18 cellular contexts compared by ENCODE assay signal in genomic region chr1:112399456-112399855, GRCh38. TPM values are rescaled to one million over a fixed set of nuclear protein-coding genes. Genes with fewer than 3 reads are reported as not detected.
A peak's percentile ranks its signal among the peaks of the same experiment; 100 is the strongest.
DNase-seq lines count a peak whose midpoint lies in the region; ATAC-seq, FAIRE-seq and TF ChIP-seq lines count a peak whose summit lies in the region.
"Had no signal": no experiment of that assay in that cellular context is flagged by ENCODE, and none has a peak within 500 bp of the region (broad histone marks: within the 10 kb centered on the region; RNA-seq: fewer than 3 reads in every experiment).

No MANE protein-coding gene starts in this region.

- 70 to 73% methylated on average over 4 of the region's 4 CpGs for WGBS in tibial nerve, 2 donors

- H3K4me1 Mint-ChIP-seq in IgD-negative memory B cell (peaks cover 18 to 22% (median 20%) of the 10 kb centered on the region in 3 donors), neural crest cell (peaks cover 69% of the 10 kb centered on the region), Caco-2 (ENCODE audit: low read depth, unreplicated experiment) (peaks cover 20% of the 10 kb centered on the region)
- peaks cover 23% of the 10 kb centered on the region for H3K4me1 Mint-ChIP-seq in central memory CD8-positive, alpha-beta T cell

- H3K27me3 Mint-ChIP-seq in IgD-negative memory B cell (peaks cover 8% of the 10 kb centered on the region), neural crest cell (ENCODE audit: low read depth) (no peaks in the 10 kb centered on the region), Caco-2 (ENCODE audit: insufficient read depth, unreplicated experiment) (no peaks in the 10 kb centered on the region)
- peaks cover 19% of the 10 kb centered on the region for H3K27me3 Mint-ChIP-seq in central memory CD8-positive, alpha-beta T cell

- H3K27me3 ChIP-seq in tibial nerve (no peaks in the 10 kb centered on the region), Caco-2 (replicated peaks; ENCODE audit: control insufficient read depth, insufficient read depth, low read length) (no peaks in the 10 kb centered on the region)
- H3K27me3 ChIP-seq: gastrocnemius medialis, upper lobe of right lung had no signal

- POLR2A ChIA-PET in Caco-2 (lab: Charles Lee): no interaction called here

- H3K9me3 Mint-ChIP-seq in IgD-negative memory B cell (no peaks in the 10 kb centered on the region), neural crest cell (no peaks in the 10 kb centered on the region), Caco-2 (ENCODE audit: unreplicated experiment) (no peaks in the 10 kb centered on the region)
- H3K9me3 Mint-ChIP-seq in central memory CD8-positive, alpha-beta T cell: no peaks in the 10 kb centered on the region
- H3K9me3 Mint-ChIP-seq: activated naive CD4-positive, alpha-beta T cell treated with anti-CD3 and anti-CD28 coated beads, Interleukin-2, amount 10 ng/mL, durations not matched to agents 7 days and 5 days had no signal

- peak; percentile 17 for ATAC-seq in central memory CD8-positive, alpha-beta T cell (replicated peaks; ENCODE audit: extremely low read depth, poor library complexity, severe bottlenecking)
- ATAC-seq: gastrocnemius medialis; stimulated activated naive CD8-positive, alpha-beta T cell treated with anti-CD3 and anti-CD28 coated beads, Interleukin-15, Interleukin-2, amounts not matched to agents 100 U/mL and 50 U/mL, for 24 hours; upper lobe of right lung had no signal

- no peaks in the 10 kb centered on the region for H3K36me3 Mint-ChIP-seq in IgD-negative memory B cell
- H3K36me3 Mint-ChIP-seq in central memory CD8-positive, alpha-beta T cell (ENCODE audit: insufficient read depth): peaks cover 1% of the 10 kb centered on the region
- H3K36me3 Mint-ChIP-seq in neural crest cell (ENCODE audit: low read depth): no peaks in the 10 kb centered on the region
- H3K36me3 Mint-ChIP-seq in Caco-2 (ENCODE audit: insufficient read depth, unreplicated experiment): peaks cover 13% of the 10 kb centered on the region
- H3K36me3 Mint-ChIP-seq: activated naive CD4-positive, alpha-beta T cell treated with anti-CD3 and anti-CD28 coated beads, Interleukin-2, amount 10 ng/mL, durations not matched to agents 7 days and 5 days had no signal

- H3K27ac Mint-ChIP-seq in IgD-negative memory B cell (peak overlapping the region in 2 of 3 donors; percentile 2 to 21), neural crest cell (ENCODE audit: unreplicated experiment) (no peak overlapping the region), Caco-2 (ENCODE audit: unreplicated experiment) (no peak overlapping the region)
- H3K27ac Mint-ChIP-seq in central memory CD8-positive, alpha-beta T cell (ENCODE audit: low read depth): no peak overlapping the region
- H3K27ac Mint-ChIP-seq: activated naive CD4-positive, alpha-beta T cell treated with anti-CD3 and anti-CD28 coated beads, Interleukin-2, amount 10 ng/mL, durations not matched to agents 7 days and 5 days had no signal

- H3K9me3 ChIP-seq in tibial nerve: no peaks in the 10 kb centered on the region
- H3K9me3 ChIP-seq in Caco-2: no peaks in the 10 kb centered on the region
- H3K9me3 ChIP-seq: gastrocnemius medialis, upper lobe of right lung had no signal

- no peaks in the 10 kb centered on the region for H3K36me3 ChIP-seq in tibial nerve
- H3K36me3 ChIP-seq in Caco-2 (ENCODE audit: control insufficient read depth, insufficient read depth, low read length): no peaks in the 10 kb centered on the region
- H3K36me3 ChIP-seq: gastrocnemius medialis, upper lobe of right lung had no signal

- intact Hi-C loops in Caco-2 (cut with micrococcal nuclease; ENCODE audit: unreplicated experiment): loop anchor here (10.0 kb wide), 1 partner anchor 405 kb away; no protein-coding TSS in a partner anchor

- H3K4me3 Mint-ChIP-seq in IgD-negative memory B cell (peak overlapping the region in 1 of 4 donors; percentile 24), neural crest cell (peak overlapping the region; percentile 66), Caco-2 (ENCODE audit: unreplicated experiment) (no peak overlapping the region)
- H3K4me3 Mint-ChIP-seq in central memory CD8-positive, alpha-beta T cell: no peak overlapping the region
- H3K4me3 Mint-ChIP-seq: activated naive CD4-positive, alpha-beta T cell treated with anti-CD3 and anti-CD28 coated beads, Interleukin-2, amount 10 ng/mL, durations not matched to agents 7 days and 5 days had no signal

- H3K4me1 ChIP-seq in tibial nerve: peaks cover 0 to 77% (median 20%) of the 10 kb centered on the region in 4 donors
- H3K4me1 ChIP-seq in Caco-2: peaks cover 25% of the 10 kb centered on the region

- no peak overlapping the region for H3K4me3 ChIP-seq in tibial nerve
- H3K4me3 ChIP-seq in Caco-2 (ENCODE audit: low read depth, low read length): no peak overlapping the region
- H3K4me3 ChIP-seq: coronary artery, gastrocnemius medialis, upper lobe of right lung had no signal

- peak; percentile 73 for FAIRE-seq in GM18507 (lab: Jason Lieb, UNC)

- TF ChIP-seq POLR2A in tibial nerve (IDR thresholded peaks at IDR 0.05): no peak

- BruUV-seq in Caco-2 (replicated peaks; lab: Mats Ljungman, UMichigan): no TSS peak

- CTCF ChIA-PET in Caco-2 (lab: Charles Lee): no interaction called here

- TF ChIP-seq CTCF in neural crest cell (conservative IDR thresholded peaks at IDR 0.05) (no peak), tibial nerve (IDR thresholded peaks at IDR 0.05) (no peak), Caco-2 (IDR thresholded peaks at IDR 0.05; ENCODE audit: insufficient read depth in 1 of 2, low read depth in 1 of 2, low read length in 1 of 2, severe bottlenecking in 1 of 2, unreplicated experiment in 1 of 2) (no peak)

- TF ChIP-seq EP300 in tibial nerve (IDR thresholded peaks at IDR 0.05): no peak

- DNase-seq in GM18507 (ENCODE audit: extremely low spot score, insufficient read length, low read depth): no peak
- DNase-seq in central memory CD8-positive, alpha-beta T cell (ENCODE audit: low spot score in 2 of 2): no peak
- no peak for DNase-seq in neural crest cell (ENCODE audit: low read depth, low spot score)
- DNase-seq in NCI-H526 (lab: John Stamatoyannopoulos, UW): no peak
- no peak for DNase-seq in tibial nerve (ENCODE audit: low spot score in 2 of 2)
- DNase-seq in ureter (ENCODE audit: low spot score): no peak
- no peak for DNase-seq in Caco-2
- DNase-seq: activated CD4-positive, alpha-beta T cell treated with anti-CD3 and anti-CD28 coated beads, Interleukin-2, amount 50 U/mL, for 4 hours; activated naive CD4-positive, alpha-beta T cell treated with anti-CD3 and anti-CD28 coated beads, Interleukin-2, amount 10 ng/mL, durations not matched to agents 7 days and 5 days; aorta; gastrocnemius medialis; MM.1S; NCI-H2227 treated with DMSO at 0.1 percent for 48 hours; stimulated activated naive CD8-positive, alpha-beta T cell treated with anti-CD3 and anti-CD28 coated beads, Interleukin-15, Interleukin-2, amounts not matched to agents 100 U/mL and 50 U/mL, for 24 hours; upper lobe of right lung had no signal

- peak overlapping the region in 1 of 4 donors; percentile 0 for H3K27ac ChIP-seq in tibial nerve
- H3K27ac ChIP-seq: coronary artery, gastrocnemius medialis, RWPE1, upper lobe of right lung had no signal

RNA-seq across cellular contexts. Expression of gene CTTNBP2NL, which starts 3.4 kb away (rescaled TPM):
- 0.76 TPM for polyA plus RNA-seq in IgD-negative memory B cell
- total RNA-seq in neural crest cell: 39.0 and 43.6 TPM in 2 replicates
- 10 to 100 TPM; 18.8 to 28.0 (median 20.8) TPM for total RNA-seq in tibial nerve
- 47.4 TPM for total RNA-seq in ureter
- 11.3 and 15.0 TPM in 2 replicates for total RNA-seq in Caco-2 (2022)

Comparison
In these comparisons a context has a peak if more than half of its experiments do, and no peak if none do; other contexts are left out.
1. H3K27ac Mint-ChIP-seq: peak in IgD-negative memory B cell (2 of 3); none in central memory CD8-positive, alpha-beta T cell (single experiment), neural crest cell (single experiment) and Caco-2 (single experiment).